In the genomic region with DNA sequence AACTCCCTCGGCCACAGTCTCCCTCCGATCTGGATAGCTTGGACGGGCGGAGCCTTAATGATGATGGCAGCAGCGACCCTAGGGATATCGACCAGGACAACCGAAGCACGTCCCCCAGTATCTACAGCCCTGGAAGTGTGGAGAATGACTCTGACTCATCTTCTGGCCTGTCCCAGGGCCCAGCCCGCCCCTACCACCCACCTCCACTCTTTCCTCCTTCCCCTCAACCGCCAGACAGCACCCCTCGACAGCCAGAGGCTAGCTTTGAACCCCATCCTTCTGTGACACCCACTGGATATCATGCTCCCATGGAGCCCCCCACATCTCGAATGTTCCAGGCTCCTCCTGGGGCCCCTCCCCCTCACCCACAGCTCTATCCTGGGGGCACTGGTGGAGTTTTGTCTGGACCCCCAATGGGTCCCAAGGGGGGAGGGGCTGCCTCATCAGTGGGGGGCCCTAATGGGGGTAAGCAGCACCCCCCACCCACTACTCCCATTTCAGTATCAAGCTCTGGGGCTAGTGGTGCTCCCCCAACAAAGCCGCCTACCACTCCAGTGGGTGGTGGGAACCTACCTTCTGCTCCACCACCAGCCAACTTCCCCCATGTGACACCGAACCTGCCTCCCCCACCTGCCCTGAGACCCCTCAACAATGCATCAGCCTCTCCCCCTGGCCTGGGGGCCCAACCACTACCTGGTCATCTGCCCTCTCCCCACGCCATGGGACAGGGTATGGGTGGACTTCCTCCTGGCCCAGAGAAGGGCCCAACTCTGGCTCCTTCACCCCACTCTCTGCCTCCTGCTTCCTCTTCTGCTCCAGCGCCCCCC, we compare ENCODE assay signal across 11 cellular contexts. TPM values are rescaled to one million over a fixed set of nuclear protein-coding genes. Genes with fewer than 3 reads are reported as not detected.
DNase-seq lines count a peak whose midpoint lies in the region; ATAC-seq, FAIRE-seq and TF ChIP-seq lines count a peak whose summit lies in the region.
"Had no signal": no experiment of that assay in that cellular context is flagged by ENCODE, and none has a peak within 500 bp of the region (broad histone marks: within the 10 kb centered on the region; RNA-seq: fewer than 3 reads in every experiment).

No MANE protein-coding gene starts in this region.

- no peak for TF ChIP-seq POLR2A in K562 (conservative IDR thresholded peaks at IDR 0.05)

- peaks cover 26% of the 10 kb centered on the region for H3K79me2 ChIP-seq in K562 (ENCODE audit: control insufficient read depth, insufficient read depth, low read length)
- peaks cover 57% of the 10 kb centered on the region for H3K79me2 ChIP-seq in neural progenitor cell (ENCODE audit: low read depth)

- H3K4me3 ChIP-seq in CD8-positive, alpha-beta memory T cell (ENCODE audit: low read length), result no peak overlapping the region
- no peak overlapping the region for H3K4me3 ChIP-seq in K562
- H3K4me3 ChIP-seq in neural progenitor cell, result no peak overlapping the region

- H3F3A ChIP-seq in neural progenitor cell (ENCODE audit: low read depth), result peaks cover 68% of the 10 kb centered on the region

- H3K36me3 ChIP-seq in CD8-positive, alpha-beta memory T cell (ENCODE audit: insufficient read depth, low read length), result no peaks in the 10 kb centered on the region
- H3K36me3 ChIP-seq in K562 (ENCODE audit: control insufficient read depth, insufficient read depth, low read length), result peaks cover 70% of the 10 kb centered on the region; the same call in 2 of the 3 replicates
- no peaks in the 10 kb centered on the region for H3K36me3 ChIP-seq in neural progenitor cell

- POLR2A ChIA-PET in CD8-positive, alpha-beta memory T cell (lab: Charles Lee), result interaction anchor here (1.0 to 2.2 kb wide), 4 partner anchors 9 to 22 kb away, joined by 3 to 14 read pairs (median 4); a partner anchor contains a TSS
- POLR2A ChIA-PET in K562 (lab: Yijun Ruan, JAX), result interaction anchor here (0.6 to 8.1 kb wide), 6 partner anchors 9 to 83 kb away, joined by 3 to 61 read pairs (median 6); a partner anchor contains a TSS

- in situ Hi-C loops in K562 (cut with MboI), result no loop called here

- TF ChIP-seq RAD21 in K562 (CRISPR knock-in tag; conservative IDR thresholded peaks at IDR 0.05 in 1 of 2, IDR thresholded peaks at IDR 0.05 in 1 of 2), result no peak

- CTCF ChIA-PET in CD8-positive, alpha-beta memory T cell (lab: Charles Lee), result interaction anchor here (0.7 to 22.6 kb wide), 8 partner anchors 9 to 169 kb away, joined by 3 to 815 read pairs (median 4); a partner anchor contains a TSS
- CTCF ChIA-PET in K562 (lab: Yijun Ruan, JAX; ENCODE audit: low intra/inter-chr PET ratio), result no interaction called here

- no peak for TF ChIP-seq EP300 in K562 (IDR thresholded peaks at IDR 0.05; ENCODE audit: low read length)

- no TSS peak for BruUV-seq in K562 (replicated peaks; lab: Mats Ljungman, UMichigan)

- no peaks in the 10 kb centered on the region for H3K9me1 ChIP-seq in K562 (ENCODE audit: control insufficient read depth, insufficient read depth, low read length)

- H3K9ac ChIP-seq in K562 (ENCODE audit: insufficient read depth in 1 of 2, low read depth in 2 of 2, low read length in 2 of 2) (peak overlapping the region in 1 of 2 experiments; percentile 68; a peak in 2 of 4 replicates), neural progenitor cell (no peak overlapping the region)

- no peaks in the 10 kb centered on the region for H3K27me3 ChIP-seq in CD8-positive, alpha-beta memory T cell (ENCODE audit: insufficient read depth, low read length, poor library complexity, severe bottlenecking)
- H3K27me3 ChIP-seq in K562 (ENCODE audit: control insufficient read depth in 2 of 2, insufficient read depth in 2 of 2, low read length in 2 of 2), result no peaks in the 10 kb centered on the region
- no peaks in the 10 kb centered on the region for H3K27me3 ChIP-seq in neural progenitor cell

- H3K9me3 Mint-ChIP-seq in CD8-positive, alpha-beta memory T cell, result no peaks in the 10 kb centered on the region
- peaks cover 2% of the 10 kb centered on the region for H3K9me3 Mint-ChIP-seq in neural progenitor cell

- peaks cover 0 to 1% of the 10 kb centered on the region in 2 donors for H3K27me3 Mint-ChIP-seq in CD8-positive, alpha-beta memory T cell
- H3K27me3 Mint-ChIP-seq in neural progenitor cell (ENCODE audit: insufficient read depth, low read depth), result peaks cover 34% of the 10 kb centered on the region

- H3K4me2 ChIP-seq in K562 (ENCODE audit: insufficient read depth, low read length) (no peak overlapping the region), neural progenitor cell (no peak overlapping the region)

- no peaks in the 10 kb centered on the region for H3K9me3 ChIP-seq in CD8-positive, alpha-beta memory T cell (ENCODE audit: low read length)
- H3K9me3 ChIP-seq in K562 (replicated peaks; ENCODE audit: control insufficient read depth, insufficient read depth, low read depth, low read length) (no peaks in the 10 kb centered on the region), neural progenitor cell (ENCODE audit: low read depth) (no peaks in the 10 kb centered on the region)

- peak overlapping the region; percentile 88 to 98 (median 94) for H3K27ac Mint-ChIP-seq in CD8-positive, alpha-beta memory T cell
- H3K27ac Mint-ChIP-seq in neural progenitor cell, result no peak overlapping the region

- 75% methylated on average over 7 of the region's 16 CpGs for WGBS in K562 (ENCODE audit: insufficient coverage, low coverage, missing lambda C conversion rate)

- no peak for DNase-seq in CD8-positive, alpha-beta memory T cell
- DNase-seq in HTR-8/SVneo (ENCODE audit: insufficient read length, low spot score) (no peak), K562 (ENCODE audit: extremely low read depth in 1 of 4, low spot score in 3 of 4) (no peak), neural progenitor cell (ENCODE audit: low spot score) (no peak), SK-N-DZ (ENCODE audit: low spot score) (no peak), SKM-1 (lab: John Stamatoyannopoulos, UW; ENCODE audit: unreplicated experiment) (no peak), NCI-H1417 treated with DMSO at 0.1 percent for 48 hours (lab: John Stamatoyannopoulos, UW) (no peak), kidney tubule cell (ENCODE audit: low spot score) (no peak)
- DNase-seq: occipital lobe had no signal

- H3K4me3 Mint-ChIP-seq in CD8-positive, alpha-beta memory T cell, result peak overlapping the region; percentile 82 to 91 (median 85)
- peak overlapping the region; percentile 36 for H3K4me3 Mint-ChIP-seq in neural progenitor cell

- no peaks in the 10 kb centered on the region for H4K20me1 ChIP-seq in K562 (replicated peaks; ENCODE audit: control insufficient read depth, insufficient read depth, low read length)
- H4K20me1 ChIP-seq in neural progenitor cell (ENCODE audit: low read depth), result peaks cover 50% of the 10 kb centered on the region

- H3K4me1 ChIP-seq in CD8-positive, alpha-beta memory T cell (ENCODE audit: insufficient read depth, low read length), result peaks cover 44% of the 10 kb centered on the region
- H3K4me1 ChIP-seq in K562 (replicated peaks in 1 of 2; ENCODE audit: control insufficient read depth in 2 of 2, insufficient read depth in 2 of 2, low read length in 2 of 2) (peaks cover 22 to 42% of the 10 kb centered on the region in 2 experiments; a peak in 4 of 5 replicates), neural progenitor cell (peaks cover 11% of the 10 kb centered on the region)

- H2AFZ ChIP-seq in K562 (ENCODE audit: low read depth, low read length) (no peak overlapping the region), neural progenitor cell (replicated peaks) (no peak overlapping the region)

- H3K4me1 Mint-ChIP-seq in CD8-positive, alpha-beta memory T cell, result peaks cover 24 to 57% (median 43%) of the 10 kb centered on the region in 3 donors
- peaks cover 49% of the 10 kb centered on the region for H3K4me1 Mint-ChIP-seq in neural progenitor cell

- FAIRE-seq in HTR-8/SVneo (lab: Jason Lieb, UNC) (peak; percentile 23), K562 (lab: Jason Lieb, UNC) (no peak)
- FAIRE-seq: H54 had no signal

- H3K27ac ChIP-seq in CD8-positive, alpha-beta memory T cell (ENCODE audit: low read depth, low read length), result no peak overlapping the region
- H3K27ac ChIP-seq in K562 (ENCODE audit: extremely low read depth, low read depth, low read length), result no peak overlapping the region
- H3K27ac ChIP-seq in neural progenitor cell, result no peak overlapping the region

- TF ChIP-seq CTCF in K562 (IDR thresholded peaks at IDR 0.05 in 2 of 3, conservative IDR thresholded peaks at IDR 0.05 in 1 of 3; ENCODE audit: insufficient read depth in 2 of 3, low read depth in 1 of 3, low read length in 3 of 3) (no peak), neural progenitor cell (IDR thresholded peaks at IDR 0.05) (no peak)

- no peak for ATAC-seq in K562

- intact Hi-C loops in K562 (cut with micrococcal nuclease), result no loop called here

- peaks cover 0 to 41% (median 5%) of the 10 kb centered on the region in 3 donors for H3K36me3 Mint-ChIP-seq in CD8-positive, alpha-beta memory T cell
- peaks cover 37% of the 10 kb centered on the region for H3K36me3 Mint-ChIP-seq in neural progenitor cell

RNA-seq across cellular contexts. Expression of a gene that starts 7.9 kb away (rescaled TPM):
- total RNA-seq in CD8-positive, alpha-beta memory T cell, result not detected
- not detected for polyA plus RNA-seq in CD8-positive, alpha-beta memory T cell
- total RNA-seq in K562 (2011; cell fraction: chromatin; rRNA removed; ENCODE audit: low replicate concordance), result not detected in 2 replicates
- not detected in 2 replicates for total RNA-seq in K562 (2011; cell fraction: nucleolus; rRNA removed)
- not detected in 2 replicates for total RNA-seq in K562 (2011; cell fraction: nucleoplasm; rRNA removed)
- not detected in 2 replicates for total RNA-seq in K562 (2014; rRNA removed)
- not detected in 2 replicates for total RNA-seq in K562 (2014; rRNA removed; fragmentation: Illumina TruSeq; extraction: Trizol)
- not detected in 2 replicates for total RNA-seq in K562 (2015; rRNA removed; fragmentation: Illumina TruSeq; extraction: Trizol)
- not detected in 2 replicates for total RNA-seq in K562 (2021)
- not detected in 2 replicates for polyA plus RNA-seq in K562 (2011; rRNA removed)
- polyA plus RNA-seq in K562 (2011; cell fraction: cytosol; rRNA removed), result not detected in 2 replicates
- not detected in 2 replicates for polyA plus RNA-seq in K562 (2011; cell fraction: nucleus; rRNA removed)
- polyA plus RNA-seq in K562 (2012), result not detected in 2 replicates
- polyA plus RNA-seq in K562 (2014; fragmentation: Illumina TruSeq; extraction: Trizol), result not detected in 2 replicates
- not detected for polyA plus RNA-seq in K562 (2014; fragmentation: Nextera tagmentation; extraction: Ambion mirVana)
- not detected in 2 replicates for polyA plus RNA-seq in K562 (2014; rRNA removed)
- polyA minus RNA-seq in K562 (2011; rRNA and poly(A)+ RNA removed), result not detected in 2 replicates
- polyA minus RNA-seq in K562 (2011; cell fraction: cytosol; rRNA and poly(A)+ RNA removed), result not detected in 2 replicates
- not detected in 2 replicates for polyA minus RNA-seq in K562 (2011; cell fraction: nucleus; rRNA and poly(A)+ RNA removed)
- not detected in 2 replicates for total RNA-seq in neural progenitor cell (ENCODE audit: low replicate concordance)
- polyA plus RNA-seq in SK-N-DZ (2014; cell fraction: cytosol; rRNA removed), result not detected in 2 replicates
- not detected in 2 replicates for polyA plus RNA-seq in SK-N-DZ (2014; cell fraction: nucleus; rRNA removed)
- total RNA-seq: HT1080, occipital lobe had no signal

RNA-seq across cellular contexts. Expression of a gene that starts 8.0 kb away (rescaled TPM):
- total RNA-seq in CD8-positive, alpha-beta memory T cell, result 10 to 100 TPM; 54.8 to 60.4 TPM
- polyA plus RNA-seq in CD8-positive, alpha-beta memory T cell, result 0.62 TPM
- total RNA-seq in K562 (2011; cell fraction: chromatin; rRNA removed; ENCODE audit: low replicate concordance), result 40.4 and 80.7 TPM in 2 replicates
- total RNA-seq in K562 (2011; cell fraction: nucleolus; rRNA removed), result 33.9 and 34.2 TPM in 2 replicates
- total RNA-seq in K562 (2011; cell fraction: nucleoplasm; rRNA removed), result 35.9 and 45.9 TPM in 2 replicates
- total RNA-seq in K562 (2014; rRNA removed) (3.9 and 6.6 TPM in 2 replicates), K562 (2014; rRNA removed; fragmentation: Illumina TruSeq; extraction: Trizol) (1.1 and 1.3 TPM in 2 replicates), K562 (2015; rRNA removed; fragmentation: Illumina TruSeq; extraction: Trizol) (2.6 and 3.4 TPM in 2 replicates), K562 (2021) (40.5 and 49.8 TPM in 2 replicates), neural progenitor cell (ENCODE audit: low replicate concordance) (8.9 and 28.7 TPM in 2 replicates)
- polyA plus RNA-seq in K562 (2011; rRNA removed) (2.7 and 8.6 TPM in 2 replicates), K562 (2014; fragmentation: Illumina TruSeq; extraction: Trizol) (31.0 and 37.6 TPM in 2 replicates), K562 (2014; fragmentation: Nextera tagmentation; extraction: Ambion mirVana) (under 1 TPM; 0.15 to 0.20 TPM), K562 (2014; rRNA removed) (21.8 and 28.6 TPM in 2 replicates)
- 4.1 and 7.5 TPM in 2 replicates for polyA plus RNA-seq in K562 (2011; cell fraction: cytosol; rRNA removed)
- 33.6 and 70.0 TPM in 2 replicates for polyA plus RNA-seq in K562 (2011; cell fraction: nucleus; rRNA removed)
- 32.7 and 40.7 TPM in 2 replicates for polyA plus RNA-seq in K562 (2012)
- 1.1 and 1.6 TPM in 2 replicates for polyA minus RNA-seq in K562 (2011; rRNA and poly(A)+ RNA removed)
- 13.8 and 27.9 TPM in 2 replicates for polyA minus RNA-seq in K562 (2011; cell fraction: cytosol; rRNA and poly(A)+ RNA removed)
- polyA minus RNA-seq in K562 (2011; cell fraction: nucleus; rRNA and poly(A)+ RNA removed), result 7.9 and 9.2 TPM in 2 replicates
- 15.9 and 16.9 TPM in 2 replicates for polyA plus RNA-seq in SK-N-DZ (2014; cell fraction: cytosol; rRNA removed)
- polyA plus RNA-seq in SK-N-DZ (2014; cell fraction: nucleus; rRNA removed), result 19.4 and 59.9 TPM in 2 replicates

RNA-seq across cellular contexts. Expression of a gene that starts 8.1 kb away (rescaled TPM):
- total RNA-seq in CD8-positive, alpha-beta memory T cell, result 100 to 1,000 TPM; 297 to 304 TPM
- 259 TPM for polyA plus RNA-seq in CD8-positive, alpha-beta memory T cell
- total RNA-seq in K562 (2011; cell fraction: chromatin; rRNA removed; ENCODE audit: low replicate concordance), result 30.7 and 66.4 TPM in 2 replicates
- total RNA-seq in K562 (2011; cell fraction: nucleolus; rRNA removed), result 89.2 and 92.8 TPM in 2 replicates
- 81.8 and 119 TPM in 2 replicates for total RNA-seq in K562 (2011; cell fraction: nucleoplasm; rRNA removed)
- total RNA-seq in K562 (2014; rRNA removed) (131 and 140 TPM in 2 replicates), K562 (2014; rRNA removed; fragmentation: Illumina TruSeq; extraction: Trizol) (22.9 and 26.7 TPM in 2 replicates), K562 (2015; rRNA removed; fragmentation: Illumina TruSeq; extraction: Trizol) (113 and 115 TPM in 2 replicates), K562 (2021) (104 and 113 TPM in 2 replicates), neural progenitor cell (ENCODE audit: low replicate concordance) (314 and 399 TPM in 2 replicates)
- polyA plus RNA-seq in K562 (2011; rRNA removed) (190 and 317 TPM in 2 replicates), K562 (2014; fragmentation: Illumina TruSeq; extraction: Trizol) (41.5 and 120 TPM in 2 replicates), K562 (2014; fragmentation: Nextera tagmentation; extraction: Ambion mirVana) (100 to 1,000 TPM in 1 of 2 experiments, 10 to 100 TPM in 1; 64.2 to 107 TPM), K562 (2014; rRNA removed) (188 and 191 TPM in 2 replicates)
- 504 and 556 TPM in 2 replicates for polyA plus RNA-seq in K562 (2011; cell fraction: cytosol; rRNA removed)
- 180 and 275 TPM in 2 replicates for polyA plus RNA-seq in K562 (2011; cell fraction: nucleus; rRNA removed)
- polyA plus RNA-seq in K562 (2012), result 150 and 417 TPM in 2 replicates
- polyA minus RNA-seq in K562 (2011; rRNA and poly(A)+ RNA removed), result 37.7 TPM in 2 replicates
- 34.5 and 61.2 TPM in 2 replicates for polyA minus RNA-seq in K562 (2011; cell fraction: cytosol; rRNA and poly(A)+ RNA removed)
- 33.4 and 59.2 TPM in 2 replicates for polyA minus RNA-seq in K562 (2011; cell fraction: nucleus; rRNA and poly(A)+ RNA removed)
- 890 and 1,059 TPM in 2 replicates for polyA plus RNA-seq in SK-N-DZ (2014; cell fraction: cytosol; rRNA removed)
- 478 and 558 TPM in 2 replicates for polyA plus RNA-seq in SK-N-DZ (2014; cell fraction: nucleus; rRNA removed)

RNA-seq across cellular contexts. Expression of a gene that starts 15.4 kb away (rescaled TPM):
- 100 to 1,000 TPM; 456 to 460 TPM for total RNA-seq in CD8-positive, alpha-beta memory T cell
- 379 TPM for polyA plus RNA-seq in CD8-positive, alpha-beta memory T cell
- total RNA-seq in K562 (2011; cell fraction: chromatin; rRNA removed; ENCODE audit: low replicate concordance), result 2.3 and 4.5 TPM in 2 replicates
- 3.3 and 4.3 TPM in 2 replicates for total RNA-seq in K562 (2011; cell fraction: nucleolus; rRNA removed)
- 2.6 and 2.8 TPM in 2 replicates for total RNA-seq in K562 (2011; cell fraction: nucleoplasm; rRNA removed)
- 5.1 and 7.3 TPM in 2 replicates for total RNA-seq in K562 (2014; rRNA removed)
- total RNA-seq in K562 (2014; rRNA removed; fragmentation: Illumina TruSeq; extraction: Trizol), result 1.5 and 1.6 TPM in 2 replicates
- 2.7 and 4.4 TPM in 2 replicates for total RNA-seq in K562 (2015; rRNA removed; fragmentation: Illumina TruSeq; extraction: Trizol)
- total RNA-seq in K562 (2021), result 4.1 and 6.4 TPM in 2 replicates
- polyA plus RNA-seq in K562 (2011; rRNA removed), result 3.9 and 7.5 TPM in 2 replicates
- 5.1 and 8.7 TPM in 2 replicates for polyA plus RNA-seq in K562 (2011; cell fraction: cytosol; rRNA removed)
- 8.0 and 10.0 TPM in 2 replicates for polyA plus RNA-seq in K562 (2011; cell fraction: nucleus; rRNA removed)
- polyA plus RNA-seq in K562 (2012), result 6.6 and 9.3 TPM in 2 replicates
- 5.1 and 5.6 TPM in 2 replicates for polyA plus RNA-seq in K562 (2014; fragmentation: Illumina TruSeq; extraction: Trizol)
- polyA plus RNA-seq in K562 (2014; fragmentation: Nextera tagmentation; extraction: Ambion mirVana), result 1 to 10 TPM; 2.0 to 3.0 TPM
- polyA plus RNA-seq in K562 (2014; rRNA removed), result 4.4 and 4.7 TPM in 2 replicates
- polyA minus RNA-seq in K562 (2011; rRNA and poly(A)+ RNA removed), result 2.0 and 5.6 TPM in 2 replicates
- polyA minus RNA-seq in K562 (2011; cell fraction: cytosol; rRNA and poly(A)+ RNA removed), result 1.6 and 10.2 TPM in 2 replicates
- 2.0 and 5.2 TPM in 2 replicates for polyA minus RNA-seq in K562 (2011; cell fraction: nucleus; rRNA and poly(A)+ RNA removed)
- total RNA-seq in neural progenitor cell (ENCODE audit: low replicate concordance), result 4.4 and 6.0 TPM in 2 replicates
- 0.48 and 0.64 TPM in 2 replicates for polyA plus RNA-seq in SK-N-DZ (2014; cell fraction: cytosol; rRNA removed)
- 1.1 and 1.3 TPM in 2 replicates for polyA plus RNA-seq in SK-N-DZ (2014; cell fraction: nucleus; rRNA removed)

RNA-seq across cellular contexts. Expression of a gene that starts 21.4 kb away (rescaled TPM):
- total RNA-seq in CD8-positive, alpha-beta memory T cell, result 100 to 1,000 TPM; 125 to 131 TPM
- polyA plus RNA-seq in CD8-positive, alpha-beta memory T cell, result 36.4 TPM
- total RNA-seq in K562 (2011; cell fraction: chromatin; rRNA removed; ENCODE audit: low replicate concordance), result 58.9 and 105 TPM in 2 replicates
- 52.2 and 55.9 TPM in 2 replicates for total RNA-seq in K562 (2011; cell fraction: nucleolus; rRNA removed)
- total RNA-seq in K562 (2011; cell fraction: nucleoplasm; rRNA removed), result 54.7 and 61.2 TPM in 2 replicates
- total RNA-seq in K562 (2014; rRNA removed) (10.9 and 14.1 TPM in 2 replicates), K562 (2014; rRNA removed; fragmentation: Illumina TruSeq; extraction: Trizol) (10.2 and 12.4 TPM in 2 replicates), K562 (2015; rRNA removed; fragmentation: Illumina TruSeq; extraction: Trizol) (13.0 and 13.9 TPM in 2 replicates), K562 (2021) (18.1 and 20.3 TPM in 2 replicates), neural progenitor cell (ENCODE audit: low replicate concordance) (82.2 and 136 TPM in 2 replicates)
- polyA plus RNA-seq in K562 (2011; rRNA removed) (43.3 and 70.5 TPM in 2 replicates), K562 (2014; fragmentation: Illumina TruSeq; extraction: Trizol) (22.8 and 25.2 TPM in 2 replicates), K562 (2014; fragmentation: Nextera tagmentation; extraction: Ambion mirVana) (10 to 100 TPM; 23.2 to 27.6 TPM), K562 (2014; rRNA removed) (20.5 and 21.0 TPM in 2 replicates)
- 33.7 and 81.5 TPM in 2 replicates for polyA plus RNA-seq in K562 (2011; cell fraction: cytosol; rRNA removed)
- polyA plus RNA-seq in K562 (2011; cell fraction: nucleus; rRNA removed), result 166 and 226 TPM in 2 replicates
- polyA plus RNA-seq in K562 (2012), result 49.7 and 51.0 TPM in 2 replicates
- 24.6 and 30.6 TPM in 2 replicates for polyA minus RNA-seq in K562 (2011; rRNA and poly(A)+ RNA removed)
- polyA minus RNA-seq in K562 (2011; cell fraction: cytosol; rRNA and poly(A)+ RNA removed), result 11.5 and 21.7 TPM in 2 replicates
- polyA minus RNA-seq in K562 (2011; cell fraction: nucleus; rRNA and poly(A)+ RNA removed), result 18.6 and 33.5 TPM in 2 replicates
- polyA plus RNA-seq in SK-N-DZ (2014; cell fraction: cytosol; rRNA removed), result 127 and 142 TPM in 2 replicates
- 292 and 417 TPM in 2 replicates for polyA plus RNA-seq in SK-N-DZ (2014; cell fraction: nucleus; rRNA removed)
